ENCODE assay signal across 35 cellular contexts in the genomic region with DNA sequence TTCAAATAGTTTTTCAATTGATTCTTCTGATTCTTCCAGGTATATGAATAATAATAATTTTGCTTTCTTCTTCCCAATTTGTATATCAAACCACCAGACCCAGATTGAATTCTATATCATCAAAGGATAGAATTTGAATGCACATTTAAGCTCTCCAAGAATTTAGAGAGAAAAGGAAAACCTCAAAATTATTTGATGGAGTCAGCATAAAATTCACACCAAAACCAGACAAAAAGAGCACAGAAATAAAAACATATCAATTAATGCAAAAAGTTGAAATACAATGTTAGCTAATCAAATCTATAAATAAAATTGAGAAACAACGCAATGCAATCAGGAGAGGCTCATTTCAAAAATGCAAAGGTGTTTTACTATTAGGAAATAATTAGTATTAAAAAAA.
"Had no signal": no experiment of that assay in that cellular context is flagged by ENCODE, and none has a peak within 500 bp of the region (broad histone marks: within the 10 kb centered on the region; RNA-seq: fewer than 3 reads in every experiment).

No MANE protein-coding gene starts in this region.

- H3K27me3 ChIP-seq: MG63 had no signal

- H3K36me3 ChIP-seq: MG63 had no signal

- H3K9me3 ChIP-seq: MG63 had no signal

- H3K4me3 ChIP-seq: MG63 had no signal

- DNase-seq: Kasumi-1, MG63, MM.1S, MV-4-11, NCI-H1048, NCI-H1092, NCI-H1092 treated with DMSO at 0.1 percent for 48 hours, NCI-H1105, NCI-H1105 treated with DMSO at 0.1 percent for 48 hours, NCI-H1417, NCI-H1417 treated with DMSO at 0.1 percent for 48 hours, NCI-H1436, NCI-H1436 treated with DMSO at 0.1 percent for 48 hours, NCI-H146, NCI-H1694, NCI-H1694 treated with DMSO at 0.1 percent for 48 hours, NCI-H187, NCI-H187 treated with DMSO at 0.1 percent for 48 hours, NCI-H1930, NCI-H2029, NCI-H2029 treated with DMSO at 0.1 percent for 48 hours, NCI-H2081, NCI-H2081 treated with DMSO at 0.1 percent for 48 hours, NCI-H2107, NCI-H2171, NCI-H2171 treated with DMSO at 0.1 percent for 48 hours, NCI-H2227 treated with DMSO at 0.1 percent for 48 hours, NCI-H226, NCI-H345, NCI-H446, NCI-H446 treated with DMSO at 0.1 percent for 48 hours, NCI-H510A, NCI-H510A treated with DMSO at 0.1 percent for 48 hours, NCI-H524, NCI-H524 treated with DMSO at 0.1 percent for 48 hours had no signal
